ENCODE assay signal across 1 cellular context in genomic region chr15:82809308-82810060, GRCh38.
TF ChIP-seq lines count a peak whose summit lies in the region.

WHAMM (plus strand) TSS chr15:82809628; CDS start chr15:82809727, 99 bp downstream.

TF ChIP-seq in GM12878, 131 proteins besides CTCF, POLR2A, EP300 and RAD21 (continued from another document and continues in another):
- peak; percentile 47 for TF ChIP-seq KLF5 (IDR thresholded peaks at IDR 0.05; ENCODE audit: partially characterized antibody)
- TF ChIP-seq RELB (IDR thresholded peaks at IDR 0.05; ENCODE audit: low read depth) = peak; percentile 29; the same call in 1 of the 2 replicates
- no peak for TF ChIP-seq HDAC6 (IDR thresholded peaks at IDR 0.05; ENCODE audit: unreplicated experiment)
- no peak for TF ChIP-seq E2F4 (IDR thresholded peaks at IDR 0.05; ENCODE audit: low read depth, low read length)
- TF ChIP-seq ZNF622 (IDR thresholded peaks at IDR 0.05) = no peak
- TF ChIP-seq CBFB (IDR thresholded peaks at IDR 0.05; ENCODE audit: low read depth) = 0 out of 2 replicates have a peak, but pooled peaks have one; percentile 56
- TF ChIP-seq NKRF (conservative IDR thresholded peaks at IDR 0.05) = peak; percentile 84
- TF ChIP-seq HDGF (IDR thresholded peaks at IDR 0.05) = no peak
- no peak for TF ChIP-seq CHD4 (IDR thresholded peaks at IDR 0.05)
- peak; percentile 98 for TF ChIP-seq SP1 (IDR thresholded peaks at IDR 0.05; ENCODE audit: low read depth, low read length)
- peak; percentile 82 to 94 for TF ChIP-seq BHLHE40 (IDR thresholded peaks at IDR 0.05; ENCODE audit: borderline replicate concordance in 1 of 2, low read depth in 2 of 2, low read length in 1 of 2)
- peak; percentile 89 for TF ChIP-seq FOS (IDR thresholded peaks at IDR 0.05; ENCODE audit: borderline replicate concordance, extremely low read depth, insufficient read length)
- TF ChIP-seq MXI1 (IDR thresholded peaks at IDR 0.05; ENCODE audit: low read depth, low read length) = no peak
- 0 out of 2 replicates have a peak, but pooled peaks have one; percentile 17 for TF ChIP-seq TCF3 (IDR thresholded peaks at IDR 0.05; ENCODE audit: borderline replicate concordance, insufficient read depth, low read depth, low read length)
- peak; percentile 79 for TF ChIP-seq LARP7 (IDR thresholded peaks at IDR 0.05)
- TF ChIP-seq POLR2AphosphoS5 (IDR thresholded peaks at IDR 0.05; ENCODE audit: low read length) = peak; percentile 91
- peak; percentile 98 for TF ChIP-seq PKNOX1 (IDR thresholded peaks at IDR 0.05)
- no peak for TF ChIP-seq CBX5 (IDR thresholded peaks at IDR 0.05; ENCODE audit: low read depth)
- peak; percentile 78; the same call in 1 of the 3 replicates for TF ChIP-seq POU2F2 (IDR thresholded peaks at IDR 0.05; ENCODE audit: borderline replicate concordance, low read depth, low read length)
- peak; percentile 82 for TF ChIP-seq POLR2AphosphoS2 (IDR thresholded peaks at IDR 0.05; ENCODE audit: low read depth, low read length)
- 0 out of 2 replicates have a peak, but pooled peaks have one; percentile 7 for TF ChIP-seq RUNX3 (IDR thresholded peaks at IDR 0.05; ENCODE audit: low read length)
- TF ChIP-seq CEBPB (IDR thresholded peaks at IDR 0.05; ENCODE audit: borderline replicate concordance in 1 of 2, low read depth in 2 of 2, low read length in 2 of 2) = no peak
- 0 out of 2 replicates have a peak, but pooled peaks have one; percentile 91 for TF ChIP-seq GATAD2B (conservative IDR thresholded peaks at IDR 0.05; ENCODE audit: low read depth)
- peak; percentile 94 for TF ChIP-seq IRF3 (IDR thresholded peaks at IDR 0.05)
- peak; percentile 95 for TF ChIP-seq PBX3 (IDR thresholded peaks at IDR 0.05; ENCODE audit: insufficient replicate concordance, low read depth, low read length)
- no peak for TF ChIP-seq ZZZ3 (IDR thresholded peaks at IDR 0.05; ENCODE audit: control insufficient read depth, insufficient read length, low read depth)
- no peak; the same call in 1 of the 2 replicates for TF ChIP-seq RB1 (IDR thresholded peaks at IDR 0.05; ENCODE audit: borderline replicate concordance)
- TF ChIP-seq CBX3 (IDR thresholded peaks at IDR 0.05; ENCODE audit: borderline replicate concordance, low read depth) = no peak
- no peak for TF ChIP-seq ATF3 (IDR thresholded peaks at IDR 0.05; ENCODE audit: borderline replicate concordance, extremely low read depth, low read depth, low read length)
- TF ChIP-seq NR2F1 (conservative IDR thresholded peaks at IDR 0.05) = peak; percentile 52; the same call in 1 of the 2 replicates
- no peak for TF ChIP-seq IRF4 (IDR thresholded peaks at IDR 0.05; ENCODE audit: low read depth, low read length)
- 0 out of 2 replicates have a peak, but pooled peaks have one; percentile 57 for TF ChIP-seq RBBP5 (conservative IDR thresholded peaks at IDR 0.05)
- TF ChIP-seq CREM (IDR thresholded peaks at IDR 0.05; ENCODE audit: low read depth) = peak; percentile 78
- no peak for TF ChIP-seq JUNB (IDR thresholded peaks at IDR 0.05)
- peak; percentile 42; the same call in 1 of the 2 replicates for TF ChIP-seq BACH1 (IDR thresholded peaks at IDR 0.05; ENCODE audit: borderline replicate concordance)
- no peak for TF ChIP-seq SIX5 (IDR thresholded peaks at IDR 0.05; ENCODE audit: low read depth, low read length, severe bottlenecking)
- no peak for TF ChIP-seq MEF2B (IDR thresholded peaks at IDR 0.05; ENCODE audit: partially characterized antibody, poor library complexity, severe bottlenecking)
- TF ChIP-seq CEBPZ (IDR thresholded peaks at IDR 0.05; ENCODE audit: low read depth, low read length) = peak; percentile 49; the same call in 1 of the 2 replicates
- 0 out of 2 replicates have a peak, but pooled peaks have one; percentile 5 for TF ChIP-seq NRF1 (conservative IDR thresholded peaks at IDR 0.05; ENCODE audit: low read depth, low read length)
- TF ChIP-seq ATF2 (IDR thresholded peaks at IDR 0.05; ENCODE audit: low read length) = no peak
- TF ChIP-seq SMARCA5 (IDR thresholded peaks at IDR 0.05) = peak; percentile 84; the same call in 1 of the 2 replicates
- TF ChIP-seq DPF2 (IDR thresholded peaks at IDR 0.05) = peak; percentile 86
- TF ChIP-seq SKIL (IDR thresholded peaks at IDR 0.05; ENCODE audit: low read depth, poor library complexity, severe bottlenecking) = no peak
- peak; percentile 95 for TF ChIP-seq CHD2 (IDR thresholded peaks at IDR 0.05; ENCODE audit: borderline replicate concordance, low read depth, low read length)
- TF ChIP-seq MAX (IDR thresholded peaks at IDR 0.05; ENCODE audit: low read depth, low read length) = peak; percentile 45
